Comparison of ENCODE assay signal across 8 cellular contexts in the genomic region with DNA sequence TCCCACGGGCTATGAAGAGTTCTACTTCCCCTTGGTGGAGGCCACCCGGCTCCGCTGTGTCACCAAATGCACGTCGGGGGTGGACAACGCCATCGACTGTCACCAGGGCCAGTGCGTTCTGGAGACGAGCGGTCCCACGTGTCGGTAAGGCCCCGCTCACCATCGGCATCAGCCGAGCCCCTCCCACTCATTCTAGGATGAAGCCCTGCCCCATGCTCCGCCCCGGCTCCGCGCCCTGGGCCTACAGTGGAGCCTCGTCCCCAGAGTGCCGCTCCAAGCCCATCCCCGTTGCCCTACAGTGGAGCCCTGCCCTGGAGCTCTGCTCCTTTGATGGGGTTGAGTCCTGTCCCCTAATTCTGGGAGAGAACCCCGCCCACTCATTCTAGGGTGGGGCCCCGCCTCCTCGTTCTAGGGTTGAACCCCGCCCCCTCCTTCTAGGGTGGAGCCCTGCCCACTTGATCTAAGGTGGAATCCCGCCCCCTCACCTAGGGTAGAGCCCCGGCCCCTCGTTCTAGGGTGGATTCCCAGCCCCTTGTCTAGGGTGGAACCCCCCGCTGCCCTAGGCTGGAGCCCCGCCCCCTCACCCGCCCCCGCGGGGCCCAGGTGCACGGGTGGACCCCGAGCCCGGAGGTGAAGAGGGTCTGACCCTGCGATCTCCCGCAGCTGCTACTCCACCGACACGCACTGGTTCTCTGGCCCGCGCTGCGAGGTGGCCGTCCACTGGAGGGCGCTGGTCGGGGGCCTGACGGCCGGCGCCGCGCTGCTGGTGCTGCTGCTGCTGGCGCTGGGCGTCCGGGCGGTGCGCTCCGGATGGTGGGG. TPM values are rescaled to one million over a fixed set of nuclear protein-coding genes. Genes with fewer than 3 reads are reported as not detected.
DNase-seq lines count a peak whose midpoint lies in the region; ATAC-seq, FAIRE-seq and TF ChIP-seq lines count a peak whose summit lies in the region.

No MANE protein-coding gene starts in this region.

- H3K27ac ChIP-seq in gastroesophageal sphincter, result no peak overlapping the region
- H3K27ac ChIP-seq in pancreas, result no peak overlapping the region
- no peak overlapping the region for H3K27ac ChIP-seq in upper lobe of left lung

- ATAC-seq in gastroesophageal sphincter (peak; percentile 49), pancreas (peak; percentile 93 to 95 (median 94)), upper lobe of left lung (ENCODE audit: low FRiP score in 2 of 2) (peak; percentile 67 to 82)

- H3K9me3 ChIP-seq in gastroesophageal sphincter, result no peaks in the 10 kb centered on the region
- H3K9me3 ChIP-seq in pancreas, result no peaks in the 10 kb centered on the region
- H3K9me3 ChIP-seq in upper lobe of left lung, result no peaks in the 10 kb centered on the region

- DNase-seq in activated T-cell treated with anti-CD3 and anti-CD28 coated beads for 4 hours (peak; percentile 61), pancreas (peak; percentile 75 to 99 (median 88)), upper lobe of left lung (peak; percentile 84 to 96), NCI-H146 treated with DMSO at 0.1 percent for 48 hours (lab: John Stamatoyannopoulos, UW; ENCODE audit: unreplicated experiment) (no peak), amniotic stem cell (lab: John Stamatoyannopoulos, UW) (no peak)

- no peak for FAIRE-seq in pancreas (lab: Jason Lieb, UNC)

- 2 to 3% methylated on average over 10 to 19 of the region's 58 CpGs for WGBS in gastroesophageal sphincter (ENCODE audit: low coverage in 1 of 2), 2 donors
- WGBS in pancreas, 2 donors, result 2% methylated on average over 53 to 58 of the region's 58 CpGs
- WGBS in upper lobe of left lung, 2 donors, result 3 to 5% methylated on average over 47 to 55 of the region's 58 CpGs

- TF ChIP-seq POLR2A in gastroesophageal sphincter (IDR thresholded peaks at IDR 0.05) (no peak), upper lobe of left lung (IDR thresholded peaks at IDR 0.05) (no peak)

- TF ChIP-seq CTCF in GM12875 (IDR thresholded peaks at IDR 0.05; ENCODE audit: borderline replicate concordance, insufficient read depth, low read depth, low read length) (peak; percentile 95), gastroesophageal sphincter (IDR thresholded peaks at IDR 0.05) (peak in 3 of 4 experiments; percentile 55 to 73 (median 60)), pancreas (IDR thresholded peaks at IDR 0.05) (peak; percentile 65 to 94 (median 85)), upper lobe of left lung (IDR thresholded peaks at IDR 0.05) (peak; percentile 67 to 94 (median 84))

- H3K27me3 ChIP-seq in gastroesophageal sphincter (peaks cover 92% of the 10 kb centered on the region), pancreas (peaks cover 0 to 20% (median 10%) of the 10 kb centered on the region in 4 donors), upper lobe of left lung (peaks cover 0 to 35% (median 30%) of the 10 kb centered on the region in 4 donors)

- peak; percentile 65 for TF ChIP-seq RAD21 in Ishikawa (IDR thresholded peaks at IDR 0.05; ENCODE audit: low read depth)

- intact Hi-C loops in pancreas (cut with DNase I), result no loop called here

- TF ChIP-seq EP300 in Ishikawa (IDR thresholded peaks at IDR 0.05; ENCODE audit: borderline replicate concordance) (0 out of 2 replicates have a peak, but pooled peaks have one; percentile 21), gastroesophageal sphincter (IDR thresholded peaks at IDR 0.05) (no peak), upper lobe of left lung (IDR thresholded peaks at IDR 0.05) (no peak)

- H3K4me1 ChIP-seq in gastroesophageal sphincter (peaks cover 0 to 19% (median 11%) of the 10 kb centered on the region in 3 donors), pancreas (peaks cover 0 to 6% (median 0%) of the 10 kb centered on the region in 3 donors), upper lobe of left lung (peaks cover 13 to 18% (median 17%) of the 10 kb centered on the region in 4 donors)

- H3K36me3 ChIP-seq in gastroesophageal sphincter (no peaks in the 10 kb centered on the region), pancreas (no peaks in the 10 kb centered on the region), upper lobe of left lung (no peaks in the 10 kb centered on the region)

- H3K4me3 ChIP-seq in GM12875 (ENCODE audit: low read depth, low read length) (no peak overlapping the region), gastroesophageal sphincter (peak overlapping the region in 1 of 2 donors; percentile 39), pancreas (peak overlapping the region; percentile 13 to 53 (median 28)), upper lobe of left lung (peak overlapping the region; percentile 13 to 47 (median 34))

TF ChIP-seq in Ishikawa, 13 proteins besides CTCF, POLR2A, EP300 and RAD21:
- TF ChIP-seq, protein P1, sequence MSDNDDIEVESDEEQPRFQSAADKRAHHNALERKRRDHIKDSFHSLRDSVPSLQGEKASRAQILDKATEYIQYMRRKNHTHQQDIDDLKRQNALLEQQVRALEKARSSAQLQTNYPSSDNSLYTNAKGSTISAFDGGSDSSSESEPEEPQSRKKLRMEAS (IDR thresholded peaks at IDR 0.05), result 0 out of 2 replicates have a peak, but pooled peaks have one; percentile 38
- no peak; the same call in 1 of the 2 replicates for TF ChIP-seq NFIC (IDR thresholded peaks at IDR 0.05)
- 0 out of 2 replicates have a peak, but pooled peaks have one; percentile 28 for TF ChIP-seq EGR1 (IDR thresholded peaks at IDR 0.05)
- peak; percentile 69; the same call in 1 of the 2 replicates for TF ChIP-seq ZBTB7A (IDR thresholded peaks at IDR 0.05; ENCODE audit: low read depth)
TF ChIP-seq in Ishikawa: peak in this region for 3.

RNA-seq across cellular contexts. Expression of a gene that starts 3.4 kb away (rescaled TPM):
- 10 to 100 TPM in 1 of 4 donors, under 1 TPM in 1, not detected in 2; 0.54 to 15.1 TPM for total RNA-seq in gastroesophageal sphincter
- total RNA-seq in pancreas, result under 1 TPM in 4 of 6 donors, not detected in 2; 0.03 to 0.70 (median 0.41) TPM
- polyA plus RNA-seq in pancreas, result under 1 TPM; 0.38 to 0.80 TPM
- 1 to 10 TPM in 2 of 6 donors, under 1 TPM in 1, not detected in 3; 0.69 to 2.1 (median 1.8) TPM for total RNA-seq in upper lobe of left lung

RNA-seq across cellular contexts. Expression of a gene that starts 16.6 kb away (rescaled TPM):
- total RNA-seq in gastroesophageal sphincter, result under 1 TPM in 1 of 4 donors, not detected in 3; 0.31 TPM
- total RNA-seq in pancreas, result 1 to 10 TPM; 1.6 to 8.7 (median 2.2) TPM
- polyA plus RNA-seq in pancreas, result 1 to 10 TPM in 1 of 2 donors, under 1 TPM in 1; 0.53 to 1.2 TPM
- total RNA-seq in upper lobe of left lung, result 1 to 10 TPM in 3 of 6 donors, under 1 TPM in 3; 0.30 to 3.1 (median 0.94) TPM

RNA-seq across cellular contexts. Expression of a gene that starts 53.9 kb away (rescaled TPM):
- total RNA-seq in gastroesophageal sphincter (under 1 TPM in 1 of 4 donors, not detected in 3; 0.08 TPM), pancreas (under 1 TPM in 2 of 6 donors, not detected in 4; under 0.01 to 0.03 TPM), upper lobe of left lung (not detected)
- not detected for polyA plus RNA-seq in pancreas

Comparison
In these comparisons a context has a peak if more than half of its experiments do, and no peak if none do; other contexts are left out.
1. DNase-seq: peak in activated T-cell treated with anti-CD3 and anti-CD28 coated beads for 4 hours (single experiment), pancreas (6 of 6) and upper lobe of left lung (2 of 2); none in NCI-H146 treated with DMSO at 0.1 percent for 48 hours (single experiment) and amniotic stem cell (single experiment).
2. Peak in every context shown above with its lines, with median percentiles within 50 percentile points of each other: CTCF ChIP-seq and ATAC-seq.